Comparison of ENCODE assay signal across 1 cellular context in genomic region chr17:31524926-31525800, GRCh38.
TF ChIP-seq lines count a peak whose summit lies in the region.

No MANE protein-coding gene starts in this region.

TF ChIP-seq in SK-N-SH treated with all-trans-retinoic acid at 6 μM for 48 hours, 23 proteins besides CTCF, POLR2A, EP300 and RAD21 (continued from another document):
- TF ChIP-seq POU6F1 (CRISPR knock-in tag; IDR thresholded peaks at IDR 0.05; ENCODE audit: borderline replicate concordance, low read depth) = no peak
